In the genomic region with DNA sequence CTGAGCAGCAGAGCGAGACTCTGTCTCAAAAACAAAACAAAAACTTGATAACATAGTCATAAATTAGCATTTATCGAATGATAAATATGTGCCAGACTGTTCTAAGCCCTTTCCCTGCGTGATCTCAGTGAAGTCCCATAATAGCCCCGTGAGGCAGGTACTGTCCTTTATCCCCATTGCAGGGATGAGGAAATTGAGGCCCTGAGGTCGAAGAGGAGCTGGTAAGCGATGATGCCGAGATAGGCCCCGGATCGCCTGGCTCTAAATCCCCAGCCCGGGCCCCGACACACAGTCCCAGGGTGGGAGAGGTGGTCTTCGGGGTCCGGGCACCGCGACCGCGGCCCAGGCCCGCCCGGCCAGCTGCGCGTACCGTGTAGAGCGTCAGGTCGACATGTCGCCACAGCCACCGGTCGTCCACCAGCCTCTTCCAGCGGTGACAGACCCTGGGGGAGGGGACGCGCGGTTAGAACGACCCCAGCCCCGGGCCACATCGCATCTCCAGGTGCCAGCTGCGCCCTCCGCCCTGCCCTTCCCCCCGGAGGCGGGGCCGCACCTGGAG, we compare ENCODE assay signal across 8 cellular contexts. TPM values are rescaled to one million over a fixed set of nuclear protein-coding genes. Genes with fewer than 3 reads are reported as not detected.
DNase-seq lines count a peak whose midpoint lies in the region; ATAC-seq and TF ChIP-seq lines count a peak whose summit lies in the region.

No MANE protein-coding gene starts in this region.

- TF ChIP-seq EP300 in upper lobe of left lung (IDR thresholded peaks at IDR 0.05): no peak

- intact Hi-C loops in left cardiac atrium (cut with DNase I): no loop called here
- intact Hi-C loops in lower leg skin (cut with DNase I; ENCODE audit: low total_unique reads): no loop called here

- peak overlapping the region; percentile 86 for H3K4me3 ChIP-seq in cardiac muscle cell
- H3K4me3 ChIP-seq in lower leg skin (ENCODE audit: low read depth, poor library complexity, severe bottlenecking): peak overlapping the region; percentile 71
- H3K4me3 ChIP-seq in upper lobe of left lung: peak overlapping the region; percentile 56 to 98 (median 88)

- peaks cover 9% of the 10 kb centered on the region for H3K4me1 ChIP-seq in cardiac muscle cell (ENCODE audit: low read depth)
- peaks cover 12 to 25% (median 18%) of the 10 kb centered on the region in 4 donors for H3K4me1 ChIP-seq in upper lobe of left lung

- H3K27ac ChIP-seq in cardiac muscle cell (peak overlapping the region; percentile 94), upper lobe of left lung (peak overlapping the region; percentile 92 to 99 (median 96))

- DNase-seq in cardiac muscle cell (ENCODE audit: low read depth in 1 of 2, low spot score in 1 of 2) (no peak), left cardiac atrium (no peak), astrocyte of the hippocampus (ENCODE audit: low read depth, low spot score) (peak; percentile 13), lower leg skin (ENCODE audit: low spot score in 2 of 2) (no peak), upper lobe of left lung (no peak)
- DNase-seq in activated CD8-positive, alpha-beta memory T cell treated with anti-CD3 and anti-CD28 coated beads for 24 hours: no peak

- 3 to 4% methylated on average over 35 to 39 of the region's 39 CpGs for WGBS in lower leg skin, 2 donors
- 6 to 15% methylated on average over 11 to 24 of the region's 39 CpGs for WGBS in upper lobe of left lung, 2 donors

- TF ChIP-seq POLR2A in lower leg skin (IDR thresholded peaks at IDR 0.05) (no peak), upper lobe of left lung (IDR thresholded peaks at IDR 0.05) (no peak)

- H3K36me3 ChIP-seq in cardiac muscle cell: peaks cover 6% of the 10 kb centered on the region
- H3K36me3 ChIP-seq in upper lobe of left lung: peaks cover 0 to 11% (median 8%) of the 10 kb centered on the region in 4 donors

- TF ChIP-seq CTCF in cardiac muscle cell (IDR thresholded peaks at IDR 0.05; ENCODE audit: low read depth, low read length) (no peak), lower leg skin (IDR thresholded peaks at IDR 0.05) (no peak), upper lobe of left lung (IDR thresholded peaks at IDR 0.05) (no peak)

- H3K27me3 ChIP-seq in cardiac muscle cell: no peaks in the 10 kb centered on the region
- H3K27me3 ChIP-seq in upper lobe of left lung: no peaks in the 10 kb centered on the region

- ATAC-seq in left cardiac atrium (no peak), upper lobe of left lung (ENCODE audit: low FRiP score in 2 of 2) (no peak), GM19324 (IDR thresholded peaks at IDR 0.05; ENCODE audit: low FRiP score, unreplicated experiment) (no peak), HG02973 (IDR thresholded peaks at IDR 0.05; ENCODE audit: unreplicated experiment) (no peak)

- H3K9me3 ChIP-seq in cardiac muscle cell (ENCODE audit: low read depth) (no peaks in the 10 kb centered on the region), upper lobe of left lung (no peaks in the 10 kb centered on the region)

RNA-seq across cellular contexts. Expression of a gene that starts 0.6 kb away (rescaled TPM):
- total RNA-seq in cardiac muscle cell (65.6 and 106 TPM in 2 replicates), left cardiac atrium (10 to 100 TPM; 12.8 to 14.5 TPM), lower leg skin (10 to 100 TPM; 13.8 to 28.7 (median 23.5) TPM), upper lobe of left lung (10 to 100 TPM; 14.8 to 48.2 (median 32.3) TPM)
- 47.5 and 49.7 TPM in 2 replicates for polyA plus RNA-seq in cardiac muscle cell

RNA-seq across cellular contexts. Expression of a gene that starts 9.5 kb away (rescaled TPM):
- 511 and 816 TPM in 2 replicates for total RNA-seq in cardiac muscle cell
- 870 and 943 TPM in 2 replicates for polyA plus RNA-seq in cardiac muscle cell
- 100 to 1,000 TPM; 414 to 466 TPM for total RNA-seq in left cardiac atrium
- 100 to 1,000 TPM; 339 to 596 (median 390) TPM for total RNA-seq in lower leg skin
- total RNA-seq in upper lobe of left lung: 100 to 1,000 TPM in 5 of 6 donors, 10 to 100 TPM in 1; 61.8 to 405 (median 255) TPM

RNA-seq across cellular contexts. Expression of a gene that starts 16.9 kb away (rescaled TPM):
- 221 and 282 TPM in 2 replicates for total RNA-seq in cardiac muscle cell
- 270 and 309 TPM in 2 replicates for polyA plus RNA-seq in cardiac muscle cell
- total RNA-seq in left cardiac atrium: 10 to 100 TPM; 73.7 to 74.9 TPM
- 10 to 100 TPM; 67.8 to 97.7 (median 79.6) TPM for total RNA-seq in lower leg skin
- 10 to 100 TPM; 38.8 to 87.5 (median 70.7) TPM for total RNA-seq in upper lobe of left lung

RNA-seq across cellular contexts. Expression of a gene that starts 49.7 kb away (rescaled TPM):
- total RNA-seq in cardiac muscle cell: 14.4 and 17.2 TPM in 2 replicates
- polyA plus RNA-seq in cardiac muscle cell: 15.6 and 19.0 TPM in 2 replicates
- total RNA-seq in left cardiac atrium: 10 to 100 TPM in 1 of 2 donors, 1 to 10 TPM in 1; 8.8 to 12.7 TPM
- total RNA-seq in lower leg skin: 10 to 100 TPM in 2 of 4 donors, 1 to 10 TPM in 2; 8.7 to 15.5 (median 10.4) TPM
- 10 to 100 TPM in 5 of 6 donors, 1 to 10 TPM in 1; 5.6 to 36.7 (median 15.0) TPM for total RNA-seq in upper lobe of left lung
